In the genomic region with DNA sequence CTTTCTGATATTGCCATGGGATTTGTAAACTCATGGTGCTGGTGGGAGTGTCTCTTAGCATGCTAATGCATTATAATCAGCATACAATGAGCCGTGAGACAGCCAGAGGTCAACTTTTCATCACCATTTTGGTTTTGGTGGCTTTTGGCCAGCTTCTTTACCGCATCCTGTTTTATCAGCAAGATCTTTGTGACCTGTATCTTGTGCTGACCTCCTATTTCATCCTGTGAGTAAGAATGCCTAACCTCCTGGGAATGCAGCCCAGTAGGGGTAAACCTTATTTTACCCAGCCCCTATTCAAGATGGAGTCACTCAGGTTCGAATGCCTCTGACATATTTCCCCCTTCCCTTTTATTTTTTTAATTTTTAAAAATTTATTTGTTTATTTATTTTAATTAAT, we compare ENCODE assay signal across 1 cellular context.
TF ChIP-seq lines count a peak whose summit lies in the region.

No MANE protein-coding gene starts in this region.

TF ChIP-seq in GM12878, 131 proteins besides CTCF, POLR2A, EP300 and RAD21:
- TF ChIP-seq POLR2AphosphoS5 (IDR thresholded peaks at IDR 0.05; ENCODE audit: low read length) (no peak), SMARCA5 (IDR thresholded peaks at IDR 0.05) (no peak), SMAD5 (IDR thresholded peaks at IDR 0.05; ENCODE audit: low read depth) (no peak), ZNF274 (IDR thresholded peaks at IDR 0.05; ENCODE audit: insufficient read depth, insufficient read length) (no peak), POLR2AphosphoS2 (IDR thresholded peaks at IDR 0.05; ENCODE audit: low read depth, low read length) (no peak), TCF3 (IDR thresholded peaks at IDR 0.05; ENCODE audit: borderline replicate concordance, insufficient read depth, low read depth, low read length) (no peak), NR2C2 (IDR thresholded peaks at IDR 0.05; ENCODE audit: borderline replicate concordance, control insufficient read depth, insufficient read length, low read depth) (no peak), BACH1 (IDR thresholded peaks at IDR 0.05; ENCODE audit: borderline replicate concordance) (no peak)
- TF ChIP-seq, protein P1, sequence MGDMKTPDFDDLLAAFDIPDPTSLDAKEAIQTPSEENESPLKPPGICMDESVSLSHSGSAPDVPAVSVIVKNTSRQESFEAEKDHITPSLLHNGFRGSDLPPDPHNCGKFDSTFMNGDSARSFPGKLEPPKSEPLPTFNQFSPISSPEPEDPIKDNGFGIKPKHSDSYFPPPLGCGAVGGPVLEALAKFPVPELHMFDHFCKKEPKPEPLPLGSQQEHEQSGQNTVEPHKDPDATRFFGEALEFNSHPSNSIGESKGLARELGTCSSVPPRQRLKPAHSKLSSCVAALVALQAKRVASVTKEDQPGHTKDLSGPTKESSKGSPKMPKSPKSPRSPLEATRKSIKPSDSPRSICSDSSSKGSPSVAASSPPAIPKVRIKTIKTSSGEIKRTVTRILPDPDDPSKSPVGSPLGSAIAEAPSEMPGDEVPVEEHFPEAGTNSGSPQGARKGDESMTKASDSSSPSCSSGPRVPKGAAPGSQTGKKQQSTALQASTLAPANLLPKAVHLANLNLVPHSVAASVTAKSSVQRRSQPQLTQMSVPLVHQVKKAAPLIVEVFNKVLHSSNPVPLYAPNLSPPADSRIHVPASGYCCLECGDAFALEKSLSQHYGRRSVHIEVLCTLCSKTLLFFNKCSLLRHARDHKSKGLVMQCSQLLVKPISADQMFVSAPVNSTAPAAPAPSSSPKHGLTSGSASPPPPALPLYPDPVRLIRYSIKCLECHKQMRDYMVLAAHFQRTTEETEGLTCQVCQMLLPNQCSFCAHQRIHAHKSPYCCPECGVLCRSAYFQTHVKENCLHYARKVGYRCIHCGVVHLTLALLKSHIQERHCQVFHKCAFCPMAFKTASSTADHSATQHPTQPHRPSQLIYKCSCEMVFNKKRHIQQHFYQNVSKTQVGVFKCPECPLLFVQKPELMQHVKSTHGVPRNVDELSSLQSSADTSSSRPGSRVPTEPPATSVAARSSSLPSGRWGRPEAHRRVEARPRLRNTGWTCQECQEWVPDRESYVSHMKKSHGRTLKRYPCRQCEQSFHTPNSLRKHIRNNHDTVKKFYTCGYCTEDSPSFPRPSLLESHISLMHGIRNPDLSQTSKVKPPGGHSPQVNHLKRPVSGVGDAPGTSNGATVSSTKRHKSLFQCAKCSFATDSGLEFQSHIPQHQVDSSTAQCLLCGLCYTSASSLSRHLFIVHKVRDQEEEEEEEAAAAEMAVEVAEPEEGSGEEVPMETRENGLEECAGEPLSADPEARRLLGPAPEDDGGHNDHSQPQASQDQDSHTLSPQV (IDR thresholded peaks at IDR 0.05) = 0 out of 2 replicates have a peak, but pooled peaks have one; percentile 8
